ENCODE assay signal across 8 cellular contexts in the genomic region with DNA sequence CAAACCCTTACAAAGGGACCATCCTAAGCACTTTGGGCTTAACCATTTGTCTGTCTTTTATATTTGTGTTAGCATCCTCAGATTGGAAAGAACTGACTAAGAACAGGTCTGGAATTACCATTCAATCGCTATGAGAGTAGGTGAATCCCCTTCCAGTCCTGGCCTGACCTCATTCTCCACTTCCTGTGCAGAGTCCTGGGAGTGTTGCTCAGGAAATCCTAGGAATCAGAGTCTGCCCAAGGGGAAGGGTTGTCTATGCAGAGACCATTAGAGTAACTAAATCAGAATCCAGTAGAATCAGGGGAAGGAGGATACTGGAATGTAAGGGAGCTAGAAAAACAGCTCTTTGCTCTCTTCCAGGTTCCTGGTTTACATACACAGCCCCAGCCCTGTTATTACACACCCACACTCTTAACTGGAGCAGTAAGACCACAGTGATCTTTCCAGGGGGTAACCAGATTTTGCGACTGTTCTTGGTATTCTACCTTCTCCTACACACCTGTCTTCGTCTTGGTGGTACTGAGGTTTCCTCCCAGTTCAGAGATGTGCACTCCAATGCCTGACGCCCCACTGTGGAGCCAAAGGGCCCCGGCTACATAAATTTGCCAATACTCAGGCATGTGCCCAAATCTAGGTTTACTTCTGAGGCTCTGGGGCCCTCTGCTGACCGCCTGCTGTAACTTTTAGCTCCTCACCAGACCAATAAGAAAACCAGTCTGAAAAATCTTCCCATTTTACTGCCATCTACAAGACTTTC.
A peak's percentile ranks its signal among the peaks of the same experiment; 100 is the strongest.
DNase-seq lines count a peak whose midpoint lies in the region; TF ChIP-seq lines count a peak whose summit lies in the region.

No MANE protein-coding gene starts in this region.

- H3K4me3 ChIP-seq in WERI-Rb-1 (ENCODE audit: low read depth, low read length) (no peak overlapping the region), mesenchymal stem cell (ENCODE audit: insufficient read depth in 1 of 2, low read depth in 1 of 2, low read length in 2 of 2) (no peak overlapping the region)

- H3K23ac ChIP-seq in mesenchymal stem cell (ENCODE audit: low read length in 2 of 2): no peak overlapping the region

- no peak overlapping the region for H3K4me2 ChIP-seq in mesenchymal stem cell (ENCODE audit: low read length, poor library complexity, severe bottlenecking)

- H3K27me3 Mint-ChIP-seq in endothelial cell (ENCODE audit: unreplicated experiment): peaks cover 14% of the 10 kb centered on the region

- 29% methylated on average over 6 of the region's 6 CpGs for whole genome bisulfite sequencing in mesenchymal stem cell

- no peak overlapping the region for H4K8ac ChIP-seq in mesenchymal stem cell (ENCODE audit: low read length)

- H3K4me1 Mint-ChIP-seq in endothelial cell (ENCODE audit: unreplicated experiment): peaks cover 64% of the 10 kb centered on the region

- no peak overlapping the region for H4K91ac ChIP-seq in mesenchymal stem cell (ENCODE audit: low read length)

- H3K9me3 ChIP-seq in WERI-Rb-1 (ENCODE audit: severe bottlenecking) (no peaks in the 10 kb centered on the region), mesenchymal stem cell (ENCODE audit: control insufficient read depth, low read length) (no peaks in the 10 kb centered on the region)

- peak overlapping the region; percentile 33 for H2AK5ac ChIP-seq in mesenchymal stem cell (ENCODE audit: low read length, severe bottlenecking)

- peaks cover 9% of the 10 kb centered on the region for H3K4me1 ChIP-seq in mesenchymal stem cell (ENCODE audit: control insufficient read depth, insufficient read depth, low read depth, low read length)

- H3K27ac Mint-ChIP-seq in endothelial cell (ENCODE audit: unreplicated experiment): peak overlapping the region; percentile 34

- no peak overlapping the region for H2BK15ac ChIP-seq in mesenchymal stem cell (ENCODE audit: low read depth, poor library complexity, severe bottlenecking)

- H3K79me1 ChIP-seq in mesenchymal stem cell (replicated peaks; ENCODE audit: low read length, poor library complexity, severe bottlenecking): peaks cover 38% of the 10 kb centered on the region

- H3K18ac ChIP-seq in mesenchymal stem cell (ENCODE audit: low read depth in 1 of 2, low read length in 2 of 2): peak overlapping the region in 1 of 2 experiments; percentile 55

- no peak overlapping the region for H2BK5ac ChIP-seq in mesenchymal stem cell (ENCODE audit: low read depth, low read length, poor library complexity, severe bottlenecking)

- H3K36me3 ChIP-seq in WERI-Rb-1 (no peaks in the 10 kb centered on the region), mesenchymal stem cell (ENCODE audit: control insufficient read depth in 1 of 2, insufficient read depth in 2 of 2, low read depth in 1 of 2, low read length in 2 of 2) (peaks cover 8 to 34% of the 10 kb centered on the region in 2 experiments)

- no peaks in the 10 kb centered on the region for H3K27me3 ChIP-seq in WERI-Rb-1 (ENCODE audit: insufficient read depth, low read depth, severe bottlenecking)
- H3K27me3 ChIP-seq in mesenchymal stem cell (ENCODE audit: control insufficient read depth in 1 of 2, insufficient read depth in 1 of 2, low read length in 2 of 2): no peaks in the 10 kb centered on the region

- H3K14ac ChIP-seq in mesenchymal stem cell (ENCODE audit: low read length in 2 of 2): no peak overlapping the region

- DNase-seq in activated T-cell treated with anti-CD3 and anti-CD28 coated beads, Interleukin-2, amount 50 U/mL, for 1 hour: peak; percentile 53
- DNase-seq in activated T-cell treated with anti-CD3 and anti-CD28 coated beads for 4 hours: no peak
- peak; percentile 71 for DNase-seq in MV-4-11 (lab: John Stamatoyannopoulos, UW)
- DNase-seq in WERI-Rb-1: peak; percentile 62
- DNase-seq in endothelial cell (ENCODE audit: low spot score): peak; percentile 70
- DNase-seq in mesenchymal stem cell: peak; percentile 82
- DNase-seq in superior temporal gyrus (ENCODE audit: extremely low spot score): peak; percentile 82
- no peak for DNase-seq in NCI-H1092 treated with DMSO at 0.1 percent for 48 hours (lab: John Stamatoyannopoulos, UW)

- H3K27ac ChIP-seq in WERI-Rb-1 (no peak overlapping the region), mesenchymal stem cell (ENCODE audit: low read length, poor library complexity, severe bottlenecking) (peak overlapping the region; percentile 77)

- H3K4me3 Mint-ChIP-seq in endothelial cell (ENCODE audit: unreplicated experiment): peak overlapping the region; percentile 61

- H3K4ac ChIP-seq in mesenchymal stem cell (ENCODE audit: low read depth in 1 of 2, low read length in 2 of 2): no peak overlapping the region

- H3K9ac ChIP-seq in mesenchymal stem cell (ENCODE audit: low read length): peak overlapping the region; percentile 43

- peak; percentile 65 for TF ChIP-seq CTCF in WERI-Rb-1 (IDR thresholded peaks at IDR 0.05; ENCODE audit: low read depth, low read length)
- peak; percentile 55 for TF ChIP-seq CTCF in endothelial cell (IDR thresholded peaks at IDR 0.05; ENCODE audit: unreplicated experiment)

- no peak overlapping the region for H2AFZ ChIP-seq in mesenchymal stem cell (ENCODE audit: low read depth, low read length)

- peak overlapping the region; percentile 23 for H2BK120ac ChIP-seq in mesenchymal stem cell (ENCODE audit: low read depth, low read length)

- H3K9me3 Mint-ChIP-seq in endothelial cell (ENCODE audit: unreplicated experiment): no peaks in the 10 kb centered on the region

- no peak overlapping the region for H2BK12ac ChIP-seq in mesenchymal stem cell (ENCODE audit: low read length in 2 of 2)

- peaks cover 7% of the 10 kb centered on the region for H3K36me3 Mint-ChIP-seq in endothelial cell (ENCODE audit: low read depth, unreplicated experiment)

Comparison
In these comparisons a context has a peak if more than half of its experiments do, and no peak if none do; other contexts are left out.
1. DNase-seq: peak in activated T-cell treated with anti-CD3 and anti-CD28 coated beads, Interleukin-2, amount 50 U/mL, for 1 hour (single experiment), MV-4-11 (single experiment), WERI-Rb-1 (single experiment), endothelial cell (single experiment), mesenchymal stem cell (single experiment) and superior temporal gyrus (single experiment); none in activated T-cell treated with anti-CD3 and anti-CD28 coated beads for 4 hours (single experiment) and NCI-H1092 treated with DMSO at 0.1 percent for 48 hours (single experiment).